ENCODE assay signal across 8 cellular contexts in genomic region chr14:100155049-100155621, GRCh38. TPM values are rescaled to one million over a fixed set of nuclear protein-coding genes. Genes with fewer than 3 reads are reported as not detected.
A peak's percentile ranks its signal among the peaks of the same experiment; 100 is the strongest.
DNase-seq lines count a peak whose midpoint lies in the region; ATAC-seq and TF ChIP-seq lines count a peak whose summit lies in the region.

No MANE protein-coding gene starts in this region.

- peak overlapping the region; percentile 23; the same call in 1 of the 2 replicates for H3K27ac ChIP-seq in Panc1 (ENCODE audit: low read length)
- peak overlapping the region; percentile 20 for H3K27ac ChIP-seq in epithelial cell of prostate
- H3K27ac ChIP-seq in effector memory CD4-positive, alpha-beta T cell (ENCODE audit: insufficient read depth, low read length, poor library complexity, severe bottlenecking), result no peak overlapping the region
- no peak overlapping the region for H3K27ac ChIP-seq in left lung

- H3K4me3 ChIP-seq in AG04449 (ENCODE audit: low read depth, low read length) (no peak overlapping the region), Panc1 (ENCODE audit: low read depth in 2 of 2, low read length in 2 of 2) (no peak overlapping the region), left lung (no peak overlapping the region)
- H3K4me3 ChIP-seq in effector memory CD4-positive, alpha-beta T cell (ENCODE audit: insufficient read depth, low read depth, low read length, poor library complexity, severe bottlenecking), result no peak overlapping the region

- POLR2A ChIA-PET in AG04449 (lab: Yijun Ruan, JAX) (no interaction called here), Panc1 (lab: Charles Lee) (no interaction called here)

- H3K27me3 ChIP-seq in Panc1 (ENCODE audit: control insufficient read depth, insufficient read depth, low read length), result no peaks in the 10 kb centered on the region; the same call in 1 of the 2 replicates
- H3K27me3 ChIP-seq in effector memory CD4-positive, alpha-beta T cell (replicated peaks; ENCODE audit: control insufficient read depth, insufficient read depth, low read length, poor library complexity, severe bottlenecking), result peaks cover 10% of the 10 kb centered on the region
- peaks cover 21 to 31% of the 10 kb centered on the region in 2 donors for H3K27me3 ChIP-seq in left lung

- intact Hi-C loops in Panc1 (cut with micrococcal nuclease; ENCODE audit: unreplicated experiment) (no loop called here), sciatic nerve (cut with DNase I) (no loop called here), left lung (cut with DNase I) (no loop called here)

- in situ Hi-C loops in G401 (cut with HindIII; ENCODE audit: low sequenced_read_pairs), result no loop called here
- in situ Hi-C loops in Panc1 (cut with HindIII; ENCODE audit: low pct_unique_long_range_greater_than_20kb, low sequenced_read_pairs), result no loop called here

- H3K36me3 ChIP-seq in Panc1 (ENCODE audit: control insufficient read depth, insufficient read depth, low read length) (no peaks in the 10 kb centered on the region), left lung (no peaks in the 10 kb centered on the region)
- H3K36me3 ChIP-seq in effector memory CD4-positive, alpha-beta T cell (ENCODE audit: control insufficient read depth, insufficient read depth, low read length), result no peaks in the 10 kb centered on the region

- H3K4me1 ChIP-seq in Panc1 (ENCODE audit: control insufficient read depth, insufficient read depth, low read length), result peaks cover 8% of the 10 kb centered on the region
- H3K4me1 ChIP-seq in effector memory CD4-positive, alpha-beta T cell (ENCODE audit: control insufficient read depth, insufficient read depth, low read length, poor library complexity, severe bottlenecking), result peaks cover 13% of the 10 kb centered on the region
- H3K4me1 ChIP-seq in left lung, result peaks cover 12 to 20% of the 10 kb centered on the region in 2 donors

- H3K9me3 ChIP-seq in Panc1 (ENCODE audit: control insufficient read depth, insufficient read depth, low read depth, low read length) (no peaks in the 10 kb centered on the region), left lung (peaks cover 0 to 9% of the 10 kb centered on the region in 2 donors)
- H3K9me3 ChIP-seq in effector memory CD4-positive, alpha-beta T cell (ENCODE audit: control insufficient read depth, low read length), result peaks cover 6% of the 10 kb centered on the region

- CTCF ChIA-PET in AG04449 (lab: Yijun Ruan, JAX) (interaction anchor here (0.7 to 3.7 kb wide), 5 partner anchors 11 to 172 kb away, joined by 3 to 15 read pairs (median 7); no protein-coding TSS in a partner anchor), Panc1 (lab: Charles Lee) (interaction anchor here (0.6 to 0.9 kb wide), 2 partner anchors 47 to 163 kb away, joined by 3 to 4 read pairs; no protein-coding TSS in a partner anchor)

- ATAC-seq in Panc1, result no peak
- ATAC-seq in sciatic nerve, result peak; percentile 14
- ATAC-seq in left lung, result no peak

- BruUV-seq in Panc1 (replicated peaks; lab: Mats Ljungman, UMichigan), result no TSS peak

- TF ChIP-seq CTCF in AG04449 (IDR thresholded peaks at IDR 0.05; ENCODE audit: insufficient read depth, low read length, missing control alignments) (peak; percentile 47), Panc1 (IDR thresholded peaks at IDR 0.05) (no peak; the same call in 1 of the 2 replicates), left lung (IDR thresholded peaks at IDR 0.05) (peak in 1 of 2 donors; percentile 50)

- DNase-seq in AG04449 (ENCODE audit: low read depth, low spot score), result no peak
- DNase-seq in G401 (ENCODE audit: low spot score), result peak; percentile 74
- DNase-seq in Panc1 (ENCODE audit: low read depth, low spot score), result peak; percentile 12
- DNase-seq in epithelial cell of prostate (ENCODE audit: low read depth, low spot score), result peak; percentile 6
- DNase-seq in sciatic nerve (ENCODE audit: low spot score), result no peak
- no peak for DNase-seq in effector memory CD4-positive, alpha-beta T cell
- DNase-seq in left lung, result no peak
- no peak for DNase-seq in kidney glomerular epithelial cell (lab: John Stamatoyannopoulos, UW)

RNA-seq across cellular contexts. Expression of gene DEGS2, which starts 4.3 kb away (rescaled TPM):
- total RNA-seq in G401 (2014; rRNA removed; shearing (Covaris generic)), result 0.95 and 5.0 TPM in 2 replicates
- total RNA-seq in Panc1 (2021; ENCODE audit: unreplicated experiment) (4.9 TPM), sciatic nerve (3.4 TPM), left lung (1 to 10 TPM; 2.0 to 7.6 TPM)
- polyA plus RNA-seq in Panc1 (2012; ENCODE audit: insufficient read length), result 10.8 TPM

Comparison
In these comparisons a context has a peak if more than half of its experiments do, and no peak if none do; other contexts are left out.
1. DNase-seq: peak in G401 (single experiment), Panc1 (single experiment) and epithelial cell of prostate (single experiment); none in AG04449 (single experiment), sciatic nerve (single experiment), effector memory CD4-positive, alpha-beta T cell (0 of 3), left lung (0 of 2) and kidney glomerular epithelial cell (single experiment).
2. H3K27ac ChIP-seq: peak in Panc1 (single experiment) and epithelial cell of prostate (single experiment); none in effector memory CD4-positive, alpha-beta T cell (single experiment) and left lung (0 of 2).